ENCODE assay signal across 8 cellular contexts in the genomic region with DNA sequence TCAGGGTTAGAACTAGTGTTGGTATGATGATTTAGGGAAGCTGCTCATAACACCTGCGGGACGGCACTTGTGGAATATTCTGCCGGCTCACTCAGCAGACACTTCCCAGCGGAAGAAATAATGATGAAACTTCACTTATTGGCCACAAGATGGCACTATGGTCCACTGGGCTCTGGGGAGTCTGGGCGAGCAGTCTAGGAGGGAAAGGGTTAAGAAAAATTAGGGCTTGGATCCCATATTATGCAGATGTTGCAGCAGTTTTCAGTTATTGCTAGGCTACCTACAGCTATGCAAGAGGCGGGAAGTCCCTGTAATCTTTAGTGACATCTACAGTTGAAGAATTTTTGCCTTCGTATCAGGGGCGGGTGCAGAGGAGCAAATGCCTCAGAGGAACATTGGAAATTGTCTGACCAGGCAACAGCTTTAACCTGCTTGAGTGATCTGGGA.
DNase-seq lines count a peak whose midpoint lies in the region; ATAC-seq and TF ChIP-seq lines count a peak whose summit lies in the region.

No MANE protein-coding gene starts in this region.

- no peaks in the 10 kb centered on the region for H3K36me3 ChIP-seq in thoracic aorta

- H3K4me3 ChIP-seq in thoracic aorta: no peak overlapping the region

- H3K4me1 Mint-ChIP-seq in activated naive CD8-positive, alpha-beta T cell treated with anti-CD3 and anti-CD28 coated beads, Interleukin-2, amount 50 U/mL, for 24 hours: peaks cover 50% of the 10 kb centered on the region

- no peaks in the 10 kb centered on the region for H3K9me3 Mint-ChIP-seq in activated naive CD8-positive, alpha-beta T cell treated with anti-CD3 and anti-CD28 coated beads, Interleukin-2, amount 50 U/mL, for 24 hours

- no peaks in the 10 kb centered on the region for H3K27me3 Mint-ChIP-seq in activated naive CD8-positive, alpha-beta T cell treated with anti-CD3 and anti-CD28 coated beads, Interleukin-2, amount 50 U/mL, for 24 hours

- H3K4me1 ChIP-seq in thoracic aorta (ENCODE audit: control insufficient read depth in 1 of 2, low read depth in 2 of 2): peaks cover 0 to 4% of the 10 kb centered on the region in 2 donors

- TF ChIP-seq CTCF in LNCAP (IDR thresholded peaks at IDR 0.05) (peak; percentile 84), thoracic aorta (IDR thresholded peaks at IDR 0.05) (peak; percentile 47)

- no peaks in the 10 kb centered on the region for H3K27me3 ChIP-seq in thoracic aorta (replicated peaks; ENCODE audit: insufficient read depth)

- ATAC-seq in GM21367 (IDR thresholded peaks at IDR 0.05; ENCODE audit: unreplicated experiment) (peak; percentile 68), thoracic aorta (ENCODE audit: insufficient number of reproducible peaks, low FRiP score, low read depth) (no peak)
- peak; percentile 53 for ATAC-seq in activated naive CD8-positive, alpha-beta T cell treated with anti-CD3 and anti-CD28 coated beads, Interleukin-2, amount 50 U/mL, for 24 hours

- peak; percentile 61 for DNase-seq in NCI-H82 (lab: John Stamatoyannopoulos, UW)
- DNase-seq in NCI-H82 treated with DMSO at 0.1 percent for 48 hours (lab: John Stamatoyannopoulos, UW; ENCODE audit: unreplicated experiment): no peak
- no peak for DNase-seq in activated naive CD8-positive, alpha-beta T cell treated with anti-CD3 and anti-CD28 coated beads, Interleukin-2, amount 50 U/mL, for 24 hours
- peak; percentile 57 for DNase-seq in iPS-NIHi11 (ENCODE audit: low spot score)
- DNase-seq in thoracic aorta (ENCODE audit: low spot score): no peak
- DNase-seq in NCI-H1092 treated with DMSO at 0.1 percent for 48 hours (lab: John Stamatoyannopoulos, UW): no peak

- H3K36me3 Mint-ChIP-seq in activated naive CD8-positive, alpha-beta T cell treated with anti-CD3 and anti-CD28 coated beads, Interleukin-2, amount 50 U/mL, for 24 hours (ENCODE audit: low read depth): no peaks in the 10 kb centered on the region

- no peak overlapping the region for H3K27ac Mint-ChIP-seq in activated naive CD8-positive, alpha-beta T cell treated with anti-CD3 and anti-CD28 coated beads, Interleukin-2, amount 50 U/mL, for 24 hours

- peak overlapping the region; percentile 9 for H3K4me3 Mint-ChIP-seq in activated naive CD8-positive, alpha-beta T cell treated with anti-CD3 and anti-CD28 coated beads, Interleukin-2, amount 50 U/mL, for 24 hours

- H3K9me3 ChIP-seq in thoracic aorta: no peaks in the 10 kb centered on the region

- no peak overlapping the region for H3K27ac ChIP-seq in thoracic aorta

Comparison
In these comparisons a context has a peak if more than half of its experiments do, and no peak if none do; other contexts are left out.
1. DNase-seq: peak in NCI-H82 (single experiment) and iPS-NIHi11 (single experiment); none in NCI-H82 treated with DMSO at 0.1 percent for 48 hours (single experiment), activated naive CD8-positive, alpha-beta T cell treated with anti-CD3 and anti-CD28 coated beads, Interleukin-2, amount 50 U/mL, for 24 hours (single experiment), thoracic aorta (single experiment) and NCI-H1092 treated with DMSO at 0.1 percent for 48 hours (single experiment).